3 cellular contexts compared by ENCODE assay signal in the genomic region with DNA sequence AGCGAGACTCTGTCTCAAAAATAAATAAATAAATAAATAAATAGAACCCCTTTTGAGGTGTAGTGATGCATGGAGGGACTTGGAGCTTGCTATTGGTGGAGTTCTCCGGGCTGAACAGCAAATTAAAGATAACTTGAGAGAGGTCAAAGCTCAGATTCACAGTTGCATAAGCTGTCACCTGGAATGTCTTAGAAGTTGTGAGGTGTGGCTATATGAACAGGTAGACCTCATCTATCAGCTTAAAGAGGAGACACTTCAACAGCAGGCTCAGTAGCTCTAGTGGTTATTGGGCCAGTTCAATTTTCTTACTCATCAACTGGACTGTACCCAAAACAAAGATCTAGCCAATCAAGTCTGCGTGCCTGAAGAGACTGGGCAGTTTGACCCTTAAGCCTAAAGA.
TF ChIP-seq lines count a peak whose summit lies in the region.

No MANE protein-coding gene starts in this region.

TF ChIP-seq in SK-N-SH, 30 proteins besides CTCF, POLR2A, EP300 and RAD21 (continues in another document):
- no peak for TF ChIP-seq RFX5 (IDR thresholded peaks at IDR 0.05; ENCODE audit: low read length)
- no peak for TF ChIP-seq POLR2AphosphoS5 (IDR thresholded peaks at IDR 0.05; ENCODE audit: low read depth, low read length)
- TF ChIP-seq, protein P1, sequence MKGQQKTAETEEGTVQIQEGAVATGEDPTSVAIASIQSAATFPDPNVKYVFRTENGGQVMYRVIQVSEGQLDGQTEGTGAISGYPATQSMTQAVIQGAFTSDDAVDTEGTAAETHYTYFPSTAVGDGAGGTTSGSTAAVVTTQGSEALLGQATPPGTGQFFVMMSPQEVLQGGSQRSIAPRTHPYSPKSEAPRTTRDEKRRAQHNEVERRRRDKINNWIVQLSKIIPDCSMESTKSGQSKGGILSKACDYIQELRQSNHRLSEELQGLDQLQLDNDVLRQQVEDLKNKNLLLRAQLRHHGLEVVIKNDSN (IDR thresholded peaks at IDR 0.05; ENCODE audit: borderline replicate concordance, low read depth) = no peak
- TF ChIP-seq, protein P2, sequence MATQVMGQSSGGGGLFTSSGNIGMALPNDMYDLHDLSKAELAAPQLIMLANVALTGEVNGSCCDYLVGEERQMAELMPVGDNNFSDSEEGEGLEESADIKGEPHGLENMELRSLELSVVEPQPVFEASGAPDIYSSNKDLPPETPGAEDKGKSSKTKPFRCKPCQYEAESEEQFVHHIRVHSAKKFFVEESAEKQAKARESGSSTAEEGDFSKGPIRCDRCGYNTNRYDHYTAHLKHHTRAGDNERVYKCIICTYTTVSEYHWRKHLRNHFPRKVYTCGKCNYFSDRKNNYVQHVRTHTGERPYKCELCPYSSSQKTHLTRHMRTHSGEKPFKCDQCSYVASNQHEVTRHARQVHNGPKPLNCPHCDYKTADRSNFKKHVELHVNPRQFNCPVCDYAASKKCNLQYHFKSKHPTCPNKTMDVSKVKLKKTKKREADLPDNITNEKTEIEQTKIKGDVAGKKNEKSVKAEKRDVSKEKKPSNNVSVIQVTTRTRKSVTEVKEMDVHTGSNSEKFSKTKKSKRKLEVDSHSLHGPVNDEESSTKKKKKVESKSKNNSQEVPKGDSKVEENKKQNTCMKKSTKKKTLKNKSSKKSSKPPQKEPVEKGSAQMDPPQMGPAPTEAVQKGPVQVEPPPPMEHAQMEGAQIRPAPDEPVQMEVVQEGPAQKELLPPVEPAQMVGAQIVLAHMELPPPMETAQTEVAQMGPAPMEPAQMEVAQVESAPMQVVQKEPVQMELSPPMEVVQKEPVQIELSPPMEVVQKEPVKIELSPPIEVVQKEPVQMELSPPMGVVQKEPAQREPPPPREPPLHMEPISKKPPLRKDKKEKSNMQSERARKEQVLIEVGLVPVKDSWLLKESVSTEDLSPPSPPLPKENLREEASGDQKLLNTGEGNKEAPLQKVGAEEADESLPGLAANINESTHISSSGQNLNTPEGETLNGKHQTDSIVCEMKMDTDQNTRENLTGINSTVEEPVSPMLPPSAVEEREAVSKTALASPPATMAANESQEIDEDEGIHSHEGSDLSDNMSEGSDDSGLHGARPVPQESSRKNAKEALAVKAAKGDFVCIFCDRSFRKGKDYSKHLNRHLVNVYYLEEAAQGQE (IDR thresholded peaks at IDR 0.05; ENCODE audit: low read depth, low read length) = no peak
- TF ChIP-seq, protein P3, sequence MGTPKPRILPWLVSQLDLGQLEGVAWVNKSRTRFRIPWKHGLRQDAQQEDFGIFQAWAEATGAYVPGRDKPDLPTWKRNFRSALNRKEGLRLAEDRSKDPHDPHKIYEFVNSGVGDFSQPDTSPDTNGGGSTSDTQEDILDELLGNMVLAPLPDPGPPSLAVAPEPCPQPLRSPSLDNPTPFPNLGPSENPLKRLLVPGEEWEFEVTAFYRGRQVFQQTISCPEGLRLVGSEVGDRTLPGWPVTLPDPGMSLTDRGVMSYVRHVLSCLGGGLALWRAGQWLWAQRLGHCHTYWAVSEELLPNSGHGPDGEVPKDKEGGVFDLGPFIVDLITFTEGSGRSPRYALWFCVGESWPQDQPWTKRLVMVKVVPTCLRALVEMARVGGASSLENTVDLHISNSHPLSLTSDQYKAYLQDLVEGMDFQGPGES (IDR thresholded peaks at IDR 0.05; ENCODE audit: low read depth, low read length) = no peak
- no peak for TF ChIP-seq TCF12 (IDR thresholded peaks at IDR 0.05)
- TF ChIP-seq RXRA (IDR thresholded peaks at IDR 0.05; ENCODE audit: borderline replicate concordance, low read depth) = no peak
- no peak for TF ChIP-seq MEF2A (IDR thresholded peaks at IDR 0.05; ENCODE audit: borderline replicate concordance, low read depth)
- TF ChIP-seq EZH2phosphoT487 (IDR thresholded peaks at IDR 0.05; ENCODE audit: borderline replicate concordance, low read depth) = no peak
- TF ChIP-seq, protein P4, sequence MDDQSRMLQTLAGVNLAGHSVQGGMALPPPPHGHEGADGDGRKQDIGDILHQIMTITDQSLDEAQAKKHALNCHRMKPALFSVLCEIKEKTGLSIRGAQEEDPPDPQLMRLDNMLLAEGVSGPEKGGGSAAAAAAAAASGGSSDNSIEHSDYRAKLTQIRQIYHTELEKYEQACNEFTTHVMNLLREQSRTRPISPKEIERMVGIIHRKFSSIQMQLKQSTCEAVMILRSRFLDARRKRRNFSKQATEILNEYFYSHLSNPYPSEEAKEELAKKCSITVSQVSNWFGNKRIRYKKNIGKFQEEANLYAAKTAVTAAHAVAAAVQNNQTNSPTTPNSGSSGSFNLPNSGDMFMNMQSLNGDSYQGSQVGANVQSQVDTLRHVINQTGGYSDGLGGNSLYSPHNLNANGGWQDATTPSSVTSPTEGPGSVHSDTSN (IDR thresholded peaks at IDR 0.05) = no peak
- TF ChIP-seq JUND (IDR thresholded peaks at IDR 0.05) = no peak
- TF ChIP-seq GABPA (IDR thresholded peaks at IDR 0.05; ENCODE audit: low read depth) = no peak
- no peak for TF ChIP-seq SIN3A (IDR thresholded peaks at IDR 0.05; ENCODE audit: borderline replicate concordance, low read depth, low read length)

TF ChIP-seq in SK-N-SH treated with all-trans-retinoic acid at 6 μM for 48 hours, 23 proteins besides CTCF, POLR2A, EP300 and RAD21:
- TF ChIP-seq ZNF565 (CRISPR knock-in tag; conservative IDR thresholded peaks at IDR 0.05; ENCODE audit: low read depth) = no peak
- TF ChIP-seq, protein P5, sequence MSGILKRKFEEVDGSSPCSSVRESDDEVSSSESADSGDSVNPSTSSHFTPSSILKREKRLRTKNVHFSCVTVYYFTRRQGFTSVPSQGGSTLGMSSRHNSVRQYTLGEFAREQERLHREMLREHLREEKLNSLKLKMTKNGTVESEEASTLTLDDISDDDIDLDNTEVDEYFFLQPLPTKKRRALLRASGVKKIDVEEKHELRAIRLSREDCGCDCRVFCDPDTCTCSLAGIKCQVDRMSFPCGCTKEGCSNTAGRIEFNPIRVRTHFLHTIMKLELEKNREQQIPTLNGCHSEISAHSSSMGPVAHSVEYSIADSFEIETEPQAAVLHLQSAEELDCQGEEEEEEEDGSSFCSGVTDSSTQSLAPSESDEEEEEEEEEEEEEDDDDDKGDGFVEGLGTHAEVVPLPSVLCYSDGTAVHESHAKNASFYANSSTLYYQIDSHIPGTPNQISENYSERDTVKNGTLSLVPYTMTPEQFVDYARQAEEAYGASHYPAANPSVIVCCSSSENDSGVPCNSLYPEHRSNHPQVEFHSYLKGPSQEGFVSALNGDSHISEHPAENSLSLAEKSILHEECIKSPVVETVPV (CRISPR knock-in tag; IDR thresholded peaks at IDR 0.05) = no peak
TF ChIP-seq in SK-N-SH treated with all-trans-retinoic acid at 6 μM for 48 hours: peak in this region for 0.

TF ChIP-seq in endothelial cell of umbilical vein, 7 proteins besides CTCF, POLR2A, EP300 and RAD21:
- TF ChIP-seq MYC (IDR thresholded peaks at IDR 0.05; ENCODE audit: low read depth, low read length) = no peak
- TF ChIP-seq JUN (IDR thresholded peaks at IDR 0.05; ENCODE audit: borderline replicate concordance, insufficient read depth, insufficient read length, low read depth) = no peak
- no peak for TF ChIP-seq EZH2 (IDR thresholded peaks at IDR 0.05; ENCODE audit: borderline replicate concordance, low read depth, low read length, severe bottlenecking)
- TF ChIP-seq POLR2AphosphoS5 (IDR thresholded peaks at IDR 0.05; ENCODE audit: insufficient read depth, low read depth, low read length) = no peak
- no peak for TF ChIP-seq GATA2 (IDR thresholded peaks at IDR 0.05; ENCODE audit: insufficient read depth, insufficient read length, low read depth, low read length)
- TF ChIP-seq, protein P6, sequence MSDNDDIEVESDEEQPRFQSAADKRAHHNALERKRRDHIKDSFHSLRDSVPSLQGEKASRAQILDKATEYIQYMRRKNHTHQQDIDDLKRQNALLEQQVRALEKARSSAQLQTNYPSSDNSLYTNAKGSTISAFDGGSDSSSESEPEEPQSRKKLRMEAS (IDR thresholded peaks at IDR 0.05; ENCODE audit: insufficient read depth, insufficient read length) = no peak
- no peak for TF ChIP-seq FOS (IDR thresholded peaks at IDR 0.05; ENCODE audit: borderline replicate concordance, insufficient read depth, low read length)
